ENCODE assay signal across 1 cellular context in the genomic region with DNA sequence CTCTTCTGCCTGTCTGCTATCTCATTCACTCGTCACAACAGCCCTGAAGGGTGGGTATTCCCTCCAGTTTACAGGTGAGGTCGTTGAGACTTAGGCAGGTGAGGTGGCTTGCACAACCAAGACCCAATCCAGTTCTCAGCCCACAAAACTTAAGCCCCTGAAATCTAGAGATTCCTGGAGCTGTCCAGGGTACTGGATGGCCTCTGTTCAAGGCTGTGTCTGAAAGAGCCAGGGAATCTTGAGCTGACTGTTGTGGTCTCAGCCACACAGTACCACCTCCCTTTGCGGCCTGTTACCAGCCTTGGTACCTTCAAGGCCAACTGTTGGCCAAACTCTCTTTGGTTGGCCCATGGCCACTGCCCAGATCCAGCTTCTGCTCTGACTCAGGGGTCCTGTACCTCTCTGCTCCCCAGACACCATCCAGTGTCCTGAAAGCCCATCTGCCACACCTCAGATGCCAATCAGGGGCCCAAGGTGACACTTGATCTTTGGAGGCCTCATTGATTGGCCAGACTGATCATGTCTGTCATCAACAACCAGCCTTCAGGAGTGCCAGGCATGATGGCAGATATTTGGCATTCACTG.
TF ChIP-seq lines count a peak whose summit lies in the region.

No MANE protein-coding gene starts in this region.

TF ChIP-seq in SK-N-SH, 30 proteins besides CTCF, POLR2A, EP300 and RAD21 (continued from another document):
- TF ChIP-seq, protein P1, sequence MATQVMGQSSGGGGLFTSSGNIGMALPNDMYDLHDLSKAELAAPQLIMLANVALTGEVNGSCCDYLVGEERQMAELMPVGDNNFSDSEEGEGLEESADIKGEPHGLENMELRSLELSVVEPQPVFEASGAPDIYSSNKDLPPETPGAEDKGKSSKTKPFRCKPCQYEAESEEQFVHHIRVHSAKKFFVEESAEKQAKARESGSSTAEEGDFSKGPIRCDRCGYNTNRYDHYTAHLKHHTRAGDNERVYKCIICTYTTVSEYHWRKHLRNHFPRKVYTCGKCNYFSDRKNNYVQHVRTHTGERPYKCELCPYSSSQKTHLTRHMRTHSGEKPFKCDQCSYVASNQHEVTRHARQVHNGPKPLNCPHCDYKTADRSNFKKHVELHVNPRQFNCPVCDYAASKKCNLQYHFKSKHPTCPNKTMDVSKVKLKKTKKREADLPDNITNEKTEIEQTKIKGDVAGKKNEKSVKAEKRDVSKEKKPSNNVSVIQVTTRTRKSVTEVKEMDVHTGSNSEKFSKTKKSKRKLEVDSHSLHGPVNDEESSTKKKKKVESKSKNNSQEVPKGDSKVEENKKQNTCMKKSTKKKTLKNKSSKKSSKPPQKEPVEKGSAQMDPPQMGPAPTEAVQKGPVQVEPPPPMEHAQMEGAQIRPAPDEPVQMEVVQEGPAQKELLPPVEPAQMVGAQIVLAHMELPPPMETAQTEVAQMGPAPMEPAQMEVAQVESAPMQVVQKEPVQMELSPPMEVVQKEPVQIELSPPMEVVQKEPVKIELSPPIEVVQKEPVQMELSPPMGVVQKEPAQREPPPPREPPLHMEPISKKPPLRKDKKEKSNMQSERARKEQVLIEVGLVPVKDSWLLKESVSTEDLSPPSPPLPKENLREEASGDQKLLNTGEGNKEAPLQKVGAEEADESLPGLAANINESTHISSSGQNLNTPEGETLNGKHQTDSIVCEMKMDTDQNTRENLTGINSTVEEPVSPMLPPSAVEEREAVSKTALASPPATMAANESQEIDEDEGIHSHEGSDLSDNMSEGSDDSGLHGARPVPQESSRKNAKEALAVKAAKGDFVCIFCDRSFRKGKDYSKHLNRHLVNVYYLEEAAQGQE (IDR thresholded peaks at IDR 0.05; ENCODE audit: low read depth, low read length) = peak; percentile 96
TF ChIP-seq in SK-N-SH: peak in this region for 1.
